In genomic region chr2:230793573-230794359, GRCh38 we compare ENCODE assay signal across 8 cellular contexts.
DNase-seq lines count a peak whose midpoint lies in the region; ATAC-seq and TF ChIP-seq lines count a peak whose summit lies in the region.

No MANE protein-coding gene starts in this region.

- DNase-seq in KG1 (lab: John Stamatoyannopoulos, UW) (peak; percentile 44), endothelial cell (ENCODE audit: low spot score) (no peak), natural killer cell (peak; percentile 62), H7 (no peak)
- peak; percentile 82 for DNase-seq in activated CD8-positive, alpha-beta memory T cell treated with anti-CD3 and anti-CD28 coated beads for 24 hours
- DNase-seq in stimulated activated naive B cell treated with anti-CD40 and anti-IgM and Interleukin-4, amounts not matched to agents 10 μg/mL and 1 μg/mL and 100 μg/mL, for 72 hours, result peak; percentile 35

- intact Hi-C loops in natural killer cell (cut with micrococcal nuclease), result loop anchor here (1.0 to 10.0 kb wide), 5 partner anchors 12 to 379 kb away; partner anchors contain the start of gene SP100

- no peak overlapping the region for H3K4me3 ChIP-seq in H7 (ENCODE audit: insufficient read depth, low read depth, low read length)

- TF ChIP-seq CTCF in endothelial cell (IDR thresholded peaks at IDR 0.05; ENCODE audit: unreplicated experiment) (no peak), natural killer cell (IDR thresholded peaks at IDR 0.05) (no peak)

- H3K4me1 Mint-ChIP-seq in endothelial cell (ENCODE audit: unreplicated experiment) (peaks cover 12% of the 10 kb centered on the region), natural killer cell (peaks cover 51% of the 10 kb centered on the region in 2 donors)
- H3K4me1 Mint-ChIP-seq in stimulated activated naive B cell treated with anti-CD40 and anti-IgM and Interleukin-4, amounts not matched to agents 10 μg/mL and 1 μg/mL and 100 μg/mL, for 72 hours, result peaks cover 22 to 34% of the 10 kb centered on the region in 2 donors

- no peaks in the 10 kb centered on the region for H3K27me3 ChIP-seq in H7 (ENCODE audit: control insufficient read depth, insufficient read depth, low read length)

- peaks cover 4% of the 10 kb centered on the region for H3K9me3 Mint-ChIP-seq in endothelial cell (ENCODE audit: unreplicated experiment)
- peaks cover 0 to 5% of the 10 kb centered on the region in 2 donors for H3K9me3 Mint-ChIP-seq in natural killer cell
- peaks cover 6 to 7% of the 10 kb centered on the region in 2 donors for H3K9me3 Mint-ChIP-seq in stimulated activated naive B cell treated with anti-CD40 and anti-IgM and Interleukin-4, amounts not matched to agents 10 μg/mL and 1 μg/mL and 100 μg/mL, for 72 hours

- H3K27ac Mint-ChIP-seq in endothelial cell (ENCODE audit: unreplicated experiment) (peak overlapping the region; percentile 27), natural killer cell (peak overlapping the region; percentile 72 to 79)
- H3K27ac Mint-ChIP-seq in stimulated activated naive B cell treated with anti-CD40 and anti-IgM and Interleukin-4, amounts not matched to agents 10 μg/mL and 1 μg/mL and 100 μg/mL, for 72 hours, result peak overlapping the region; percentile 93

- H3K36me3 ChIP-seq in H7 (replicated peaks; ENCODE audit: control insufficient read depth, insufficient read depth, low read length), result peaks cover 3% of the 10 kb centered on the region

- H3K36me3 Mint-ChIP-seq in endothelial cell (ENCODE audit: low read depth, unreplicated experiment) (peaks cover 24% of the 10 kb centered on the region), natural killer cell (peaks cover 17% of the 10 kb centered on the region)
- H3K36me3 Mint-ChIP-seq in stimulated activated naive B cell treated with anti-CD40 and anti-IgM and Interleukin-4, amounts not matched to agents 10 μg/mL and 1 μg/mL and 100 μg/mL, for 72 hours, result peaks cover 51 to 57% of the 10 kb centered on the region in 2 donors

- ATAC-seq in GM18870 (IDR thresholded peaks at IDR 0.05; ENCODE audit: unreplicated experiment), result peak; percentile 76
- ATAC-seq in natural killer cell, result peak; percentile 91 to 98 (median 97)
- peak; percentile 90 to 96 for ATAC-seq in stimulated activated naive B cell treated with anti-CD40 and anti-IgM and Interleukin-4, amounts not matched to agents 10 μg/mL and 1 μg/mL and 100 μg/mL, for 72 hours (replicated peaks)
- no peak for ATAC-seq in GM18873 (IDR thresholded peaks at IDR 0.05; ENCODE audit: low FRiP score, unreplicated experiment)

- peaks cover 1% of the 10 kb centered on the region for H3K27me3 Mint-ChIP-seq in endothelial cell (ENCODE audit: unreplicated experiment)
- H3K27me3 Mint-ChIP-seq in natural killer cell (ENCODE audit: low read depth in 2 of 2), result no peaks in the 10 kb centered on the region
- no peaks in the 10 kb centered on the region for H3K27me3 Mint-ChIP-seq in stimulated activated naive B cell treated with anti-CD40 and anti-IgM and Interleukin-4, amounts not matched to agents 10 μg/mL and 1 μg/mL and 100 μg/mL, for 72 hours

- H3K4me3 Mint-ChIP-seq in endothelial cell (ENCODE audit: unreplicated experiment) (no peak overlapping the region), natural killer cell (peak overlapping the region; percentile 80)
- peak overlapping the region; percentile 26 to 66 for H3K4me3 Mint-ChIP-seq in stimulated activated naive B cell treated with anti-CD40 and anti-IgM and Interleukin-4, amounts not matched to agents 10 μg/mL and 1 μg/mL and 100 μg/mL, for 72 hours

Comparison
In these comparisons a context has a peak if more than half of its experiments do, and no peak if none do; other contexts are left out.
1. DNase-seq: peak in KG1 (single experiment), activated CD8-positive, alpha-beta memory T cell treated with anti-CD3 and anti-CD28 coated beads for 24 hours (single experiment), natural killer cell (single experiment) and stimulated activated naive B cell treated with anti-CD40 and anti-IgM and Interleukin-4, amounts not matched to agents 10 μg/mL and 1 μg/mL and 100 μg/mL, for 72 hours (single experiment); none in endothelial cell (single experiment) and H7 (single experiment).
2. H3K27ac Mint-ChIP-seq: peak in every context shown above with its lines; median percentile 93 in stimulated activated naive B cell treated with anti-CD40 and anti-IgM and Interleukin-4, amounts not matched to agents 10 μg/mL and 1 μg/mL and 100 μg/mL, for 72 hours; 76 in natural killer cell; 27 in endothelial cell.